ENCODE assay signal across 22 cellular contexts in genomic region chr18:53984021-53984420, GRCh38.
DNase-seq lines count a peak whose midpoint lies in the region; TF ChIP-seq lines count a peak whose summit lies in the region.
"Had no signal": no experiment of that assay in that cellular context is flagged by ENCODE, and none has a peak within 500 bp of the region (broad histone marks: within the 10 kb centered on the region; RNA-seq: fewer than 3 reads in every experiment).

No MANE protein-coding gene starts in this region.

- H3K4me3 ChIP-seq in A673 (ENCODE audit: low read depth, low read length, poor library complexity, severe bottlenecking), result no peak overlapping the region
- no peak overlapping the region for H3K4me3 ChIP-seq in brain microvascular endothelial cell (ENCODE audit: low read depth, low read length)
- H3K4me3 ChIP-seq in dorsolateral prefrontal cortex, result no peak overlapping the region
- H3K4me3 ChIP-seq: spleen, thoracic aorta had no signal

- in situ Hi-C loops in brain microvascular endothelial cell (cut with HindIII; ENCODE audit: low pct_ligation_motif_present, low sequenced_read_pairs), result no loop called here

- CTCF ChIA-PET in A673 (lab: Charles Lee), result no interaction called here

- intact Hi-C loops in A673 (cut with micrococcal nuclease; ENCODE audit: unreplicated experiment) (no loop called here), dorsolateral prefrontal cortex (cut with DNase I) (no loop called here)

- H3K4me1 ChIP-seq in A673 (ENCODE audit: insufficient read depth, low read length, poor library complexity, severe bottlenecking), result no peaks in the 10 kb centered on the region
- H3K4me1 ChIP-seq: spleen had no signal

- no TSS peak for BruUV-seq in A673 (replicated peaks; lab: Mats Ljungman, UMichigan)

- H3K36me3 ChIP-seq in A673 (ENCODE audit: insufficient read depth, low read length, poor library complexity, severe bottlenecking), result no peaks in the 10 kb centered on the region
- no peaks in the 10 kb centered on the region for H3K36me3 ChIP-seq in brain microvascular endothelial cell (replicated peaks)
- H3K36me3 ChIP-seq: spleen, thoracic aorta had no signal

- H3K9me3 ChIP-seq in A673 (ENCODE audit: low read depth, low read length, poor library complexity, severe bottlenecking), result no peaks in the 10 kb centered on the region
- H3K9me3 ChIP-seq: SK-N-SH, thoracic aorta had no signal

- no peak for TF ChIP-seq CTCF in A673 (conservative IDR thresholded peaks at IDR 0.05; ENCODE audit: low read depth, low read length)
- no peak for TF ChIP-seq CTCF in brain microvascular endothelial cell (IDR thresholded peaks at IDR 0.05; ENCODE audit: low read depth, low read length, missing control alignments)
- no peak for TF ChIP-seq CTCF in dorsolateral prefrontal cortex (IDR thresholded peaks at IDR 0.05 in 54 of 56, conservative IDR thresholded peaks at IDR 0.05 in 2 of 56; ENCODE audit: low read depth in 1 of 56, partially characterized antibody in 56 of 56)

- H3K27ac ChIP-seq in A673 (ENCODE audit: low read depth, low read length, poor library complexity, severe bottlenecking) (no peak overlapping the region), brain microvascular endothelial cell (no peak overlapping the region), dorsolateral prefrontal cortex (no peak overlapping the region)
- H3K27ac ChIP-seq: spleen, thoracic aorta had no signal

- H3K27me3 ChIP-seq in A673 (replicated peaks; ENCODE audit: insufficient read depth, low read depth, low read length, poor library complexity), result no peaks in the 10 kb centered on the region
- no peaks in the 10 kb centered on the region for H3K27me3 ChIP-seq in brain microvascular endothelial cell (replicated peaks)
- no peaks in the 10 kb centered on the region for H3K27me3 ChIP-seq in dorsolateral prefrontal cortex
- H3K27me3 ChIP-seq: spleen had no signal

- POLR2A ChIA-PET in A673 (lab: Charles Lee; ENCODE audit: low non-redundant PET), result no interaction called here

- peak; percentile 5 for DNase-seq in A673 (ENCODE audit: low spot score)
- peak; percentile 65 for DNase-seq in LHCN-M2 (ENCODE audit: low read depth)
- DNase-seq in brain microvascular endothelial cell, result peak; percentile 66
- DNase-seq in iris pigment epithelial cell (ENCODE audit: low read depth), result peak; percentile 7
- DNase-seq in DMS153 (lab: John Stamatoyannopoulos, UW), result no peak
- no peak for DNase-seq in NCI-H748 (lab: John Stamatoyannopoulos, UW; ENCODE audit: unreplicated experiment)
- DNase-seq in NCI-H2227 treated with DMSO at 0.1 percent for 48 hours (lab: John Stamatoyannopoulos, UW), result no peak
- no peak for DNase-seq in dorsolateral prefrontal cortex
- DNase-seq: activated CD4-positive, alpha-beta T cell treated with anti-CD3 and anti-CD28 coated beads for 36 hours; activated naive CD4-positive, alpha-beta T cell treated with anti-CD3 and anti-CD28 coated beads, Interleukin-2, amount 50 U/mL, for 16 hours; HCEC 1CT; head of caudate nucleus; islet precursor cell; NCI-H2107; NCI-H510A; posterior cingulate gyrus; right cardiac atrium; SK-N-SH; spleen; stimulated activated naive CD8-positive, alpha-beta T cell treated with anti-CD3 and anti-CD28 coated beads, Interleukin-15, amount 100 ng/mL, for 72 hours; T-helper 17 cell had no signal

Comparison
In these comparisons a context has a peak if more than half of its experiments do, and no peak if none do; other contexts are left out.
1. DNase-seq: peak in A673 (single experiment), LHCN-M2 (single experiment), brain microvascular endothelial cell (single experiment) and iris pigment epithelial cell (single experiment); none in DMS153 (single experiment), NCI-H748 (single experiment), NCI-H2227 treated with DMSO at 0.1 percent for 48 hours (single experiment) and dorsolateral prefrontal cortex (0 of 10).